ENCODE assay signal across 20 cellular contexts in genomic region chrX:47222776-47223350, GRCh38.
"Had no signal": no experiment of that assay in that cellular context is flagged by ENCODE, and none has a peak within 500 bp of the region (broad histone marks: within the 10 kb centered on the region; RNA-seq: fewer than 3 reads in every experiment).

No MANE protein-coding gene starts in this region.

- H3K4me3 ChIP-seq: body of pancreas, hepatocyte, lung, pancreas, smooth muscle cell, stomach, upper lobe of left lung had no signal

- ATAC-seq: body of pancreas; left lobe of liver; pancreas; sciatic nerve; stimulated activated effector memory CD8-positive, alpha-beta T cell treated with anti-CD3 and anti-CD28 coated beads, Interleukin-12 subunit alpha, Interleukin-12 subunit beta, amount 100 ng/mL, for 72 hours had no signal

- H3K27ac ChIP-seq: body of pancreas, epithelial cell of prostate, hepatocyte, pancreas, stomach, upper lobe of left lung, WERI-Rb-1 had no signal

- DNase-seq: activated CD4-positive, alpha-beta T cell treated with anti-CD3 and anti-CD28 coated beads for 1 hour; activated CD4-positive, alpha-beta T cell treated with anti-CD3 and anti-CD28 coated beads, Interleukin-2, amount 50 U/mL, for 4 hours; activated naive CD8-positive, alpha-beta T cell treated with anti-CD3 and anti-CD28 coated beads for 36 hours; amniotic stem cell; foreskin fibroblast; islet precursor cell; midbrain; stimulated activated CD4-positive, alpha-beta T cell treated with anti-CD3 and anti-CD28 coated beads, Interleukin-4, amount 100 ng/mL, for 24 hours; stomach; upper lobe of left lung; WERI-Rb-1 had no signal

- H3K27me3 ChIP-seq: body of pancreas, hepatocyte, pancreas, stomach, upper lobe of left lung had no signal

- H3K9me3 ChIP-seq: body of pancreas, pancreas, stomach, upper lobe of left lung had no signal
